1 cellular context compared by ENCODE assay signal in genomic region chr5:137190441-137190840, GRCh38.
TF ChIP-seq lines count a peak whose summit lies in the region.

No MANE protein-coding gene starts in this region.

TF ChIP-seq in IMR-90, 13 proteins besides CTCF, POLR2A, EP300 and RAD21:
- TF ChIP-seq CEBPB (IDR thresholded peaks at IDR 0.05; ENCODE audit: low read depth, low read length) = peak; percentile 47; the same call in 1 of the 2 replicates
- no peak for TF ChIP-seq RCOR1 (IDR thresholded peaks at IDR 0.05; ENCODE audit: insufficient replicate concordance, low read length)
- TF ChIP-seq MXI1 (IDR thresholded peaks at IDR 0.05; ENCODE audit: borderline replicate concordance, low read depth, low read length) = no peak
- TF ChIP-seq FOS (IDR thresholded peaks at IDR 0.05; ENCODE audit: low read depth, low read length) = no peak
- no peak for TF ChIP-seq RFX5 (IDR thresholded peaks at IDR 0.05; ENCODE audit: low read depth, low read length)
- no peak for TF ChIP-seq CHD1 (IDR thresholded peaks at IDR 0.05; ENCODE audit: low read depth, low read length)
- TF ChIP-seq MAFK (IDR thresholded peaks at IDR 0.05; ENCODE audit: low read depth, low read length) = no peak
- TF ChIP-seq BHLHE40 (IDR thresholded peaks at IDR 0.05; ENCODE audit: low read depth, low read length) = no peak
